Comparison of ENCODE assay signal across 2 cellular contexts in the genomic region with DNA sequence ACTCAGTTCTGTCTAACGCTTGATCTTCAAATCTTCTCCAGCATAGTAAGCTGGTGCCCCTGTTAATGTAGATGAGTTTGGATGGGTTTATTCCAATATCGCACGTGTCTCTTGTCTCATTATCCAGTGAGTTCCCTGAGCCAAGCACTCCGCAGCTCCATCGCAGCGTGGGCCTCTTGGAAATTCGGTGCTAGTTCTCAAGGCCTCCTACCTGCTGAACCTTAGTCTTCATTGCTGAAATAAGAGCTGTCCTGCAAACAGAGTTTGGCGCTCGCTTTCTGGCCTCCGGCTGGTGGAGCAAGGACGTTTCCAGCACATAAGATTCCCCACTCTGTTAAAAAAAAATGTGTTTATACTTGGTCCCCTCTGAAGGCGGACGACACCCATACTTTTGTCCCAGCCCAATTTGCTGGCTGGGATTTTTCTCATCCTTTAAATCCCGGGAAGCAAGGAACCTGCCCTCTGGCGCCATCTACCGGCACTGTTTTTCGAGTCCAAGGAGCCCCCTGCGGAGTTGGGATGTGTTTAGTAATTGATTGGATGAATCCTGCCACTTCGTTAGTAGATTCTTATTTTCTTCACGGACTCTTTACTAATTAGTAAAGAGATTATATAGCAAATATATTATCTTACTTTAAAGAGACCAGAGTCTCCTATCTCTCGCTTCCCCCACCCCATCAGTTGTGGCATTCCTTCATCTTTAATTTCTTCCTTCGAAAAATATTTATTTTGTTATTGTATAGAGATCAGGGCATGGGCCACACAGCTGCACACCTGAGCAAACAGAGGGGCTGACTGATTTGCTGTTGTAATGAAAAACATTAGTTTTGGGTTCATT.
TF ChIP-seq lines count a peak whose summit lies in the region.

No MANE protein-coding gene starts in this region.

TF ChIP-seq in IMR-90, 13 proteins besides CTCF, POLR2A, EP300 and RAD21:
- TF ChIP-seq CHD1 (IDR thresholded peaks at IDR 0.05; ENCODE audit: low read depth, low read length) (no peak), SMC3 (IDR thresholded peaks at IDR 0.05; ENCODE audit: low read depth, low read length) (peak; percentile 95), MAFK (IDR thresholded peaks at IDR 0.05; ENCODE audit: low read depth, low read length) (no peak), BHLHE40 (IDR thresholded peaks at IDR 0.05; ENCODE audit: low read depth, low read length) (no peak), FOS (IDR thresholded peaks at IDR 0.05; ENCODE audit: low read depth, low read length) (no peak), CEBPB (IDR thresholded peaks at IDR 0.05; ENCODE audit: low read depth, low read length) (no peak), NFE2L2 (IDR thresholded peaks at IDR 0.05; ENCODE audit: low read depth, low read length) (no peak), RFX5 (IDR thresholded peaks at IDR 0.05; ENCODE audit: low read depth, low read length) (no peak), MXI1 (IDR thresholded peaks at IDR 0.05; ENCODE audit: borderline replicate concordance, low read depth, low read length) (no peak), RCOR1 (IDR thresholded peaks at IDR 0.05; ENCODE audit: insufficient replicate concordance, low read length) (no peak), MAZ (IDR thresholded peaks at IDR 0.05; ENCODE audit: borderline replicate concordance, low read depth, low read length) (peak; percentile 41; the same call in 1 of the 2 replicates)
- TF ChIP-seq, protein P1, sequence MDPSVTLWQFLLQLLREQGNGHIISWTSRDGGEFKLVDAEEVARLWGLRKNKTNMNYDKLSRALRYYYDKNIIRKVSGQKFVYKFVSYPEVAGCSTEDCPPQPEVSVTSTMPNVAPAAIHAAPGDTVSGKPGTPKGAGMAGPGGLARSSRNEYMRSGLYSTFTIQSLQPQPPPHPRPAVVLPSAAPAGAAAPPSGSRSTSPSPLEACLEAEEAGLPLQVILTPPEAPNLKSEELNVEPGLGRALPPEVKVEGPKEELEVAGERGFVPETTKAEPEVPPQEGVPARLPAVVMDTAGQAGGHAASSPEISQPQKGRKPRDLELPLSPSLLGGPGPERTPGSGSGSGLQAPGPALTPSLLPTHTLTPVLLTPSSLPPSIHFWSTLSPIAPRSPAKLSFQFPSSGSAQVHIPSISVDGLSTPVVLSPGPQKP (IDR thresholded peaks at IDR 0.05; ENCODE audit: borderline replicate concordance, low read depth, low read length) = no peak
- TF ChIP-seq, protein P2, sequence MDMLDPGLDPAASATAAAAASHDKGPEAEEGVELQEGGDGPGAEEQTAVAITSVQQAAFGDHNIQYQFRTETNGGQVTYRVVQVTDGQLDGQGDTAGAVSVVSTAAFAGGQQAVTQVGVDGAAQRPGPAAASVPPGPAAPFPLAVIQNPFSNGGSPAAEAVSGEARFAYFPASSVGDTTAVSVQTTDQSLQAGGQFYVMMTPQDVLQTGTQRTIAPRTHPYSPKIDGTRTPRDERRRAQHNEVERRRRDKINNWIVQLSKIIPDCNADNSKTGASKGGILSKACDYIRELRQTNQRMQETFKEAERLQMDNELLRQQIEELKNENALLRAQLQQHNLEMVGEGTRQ (IDR thresholded peaks at IDR 0.05; ENCODE audit: low read depth, low read length) = no peak

TF ChIP-seq in SK-N-SH treated with all-trans-retinoic acid at 6 μM for 48 hours, 23 proteins besides CTCF, POLR2A, EP300 and RAD21 (continued from another document):
- no peak for TF ChIP-seq BACH2 (CRISPR knock-in tag; IDR thresholded peaks at IDR 0.05; ENCODE audit: borderline replicate concordance)
- TF ChIP-seq ZNF8 (CRISPR knock-in tag; IDR thresholded peaks at IDR 0.05) = no peak
